Comparison of ENCODE assay signal across 24 cellular contexts in genomic region chr4:2151544-2151943, GRCh38.
A peak's percentile ranks its signal among the peaks of the same experiment; 100 is the strongest.
DNase-seq lines count a peak whose midpoint lies in the region; ATAC-seq, FAIRE-seq and TF ChIP-seq lines count a peak whose summit lies in the region.
"Had no signal": no experiment of that assay in that cellular context is flagged by ENCODE, and none has a peak within 500 bp of the region (broad histone marks: within the 10 kb centered on the region; RNA-seq: fewer than 3 reads in every experiment).

No MANE protein-coding gene starts in this region.

- POLR2A ChIA-PET in HEK293 (lab: Yijun Ruan, JAX), result no interaction called here
- POLR2A ChIA-PET in K562 (lab: Yijun Ruan, JAX), result interaction anchor here (1.4 kb wide), 1 partner anchor 12 kb away, joined by 5 read pairs; no protein-coding TSS in a partner anchor

- H3K27ac Mint-ChIP-seq in T-helper 17 cell, result no peak overlapping the region
- H3K27ac Mint-ChIP-seq: CD14-positive monocyte; CD4-positive, alpha-beta memory T cell; CD4-positive, CD25-positive, alpha-beta regulatory T cell had no signal

- ATAC-seq in K562 (0 out of 3 replicates have a peak, but pooled peaks have one; percentile 42), left lobe of liver (peak; percentile 47), T-helper 17 cell (no peak)

- CTCF ChIA-PET in HEK293 (lab: Yijun Ruan, JAX), result no interaction called here
- CTCF ChIA-PET in K562 (lab: Yijun Ruan, JAX; ENCODE audit: low intra/inter-chr PET ratio), result no interaction called here

- H3K27me3 Mint-ChIP-seq in T-helper 17 cell, result no peaks in the 10 kb centered on the region
- H3K27me3 Mint-ChIP-seq: CD4-positive, alpha-beta memory T cell; CD4-positive, CD25-positive, alpha-beta regulatory T cell; CD8-positive, alpha-beta memory T cell had no signal

- H3K9me3 ChIP-seq in HEK293 (ENCODE audit: control insufficient read depth, insufficient read depth, low read depth, low read length) (no peaks in the 10 kb centered on the region), K562 (replicated peaks; ENCODE audit: control insufficient read depth, insufficient read depth, low read depth, low read length) (no peaks in the 10 kb centered on the region; the same call in 1 of the 2 replicates), T-helper 17 cell (ENCODE audit: control insufficient read depth, low read length, poor library complexity, severe bottlenecking) (no peaks in the 10 kb centered on the region)
- H3K9me3 ChIP-seq: BE2C had no signal

- peaks cover 0 to 5% of the 10 kb centered on the region in 2 experiments; a peak in 1 of 3 replicates for H3K36me3 ChIP-seq in HEK293 (ENCODE audit: control insufficient read depth in 2 of 2, insufficient read depth in 1 of 2, low read length in 2 of 2)
- H3K36me3 ChIP-seq in K562 (ENCODE audit: control insufficient read depth, insufficient read depth, low read length), result no peaks in the 10 kb centered on the region
- H3K36me3 ChIP-seq: BE2C, BLaER1 had no signal

- in situ Hi-C loops in K562 (cut with MboI), result no loop called here

- H3K4me1 ChIP-seq in HEK293 (ENCODE audit: control insufficient read depth, insufficient read depth, low read length) (no peaks in the 10 kb centered on the region), K562 (replicated peaks in 1 of 2; ENCODE audit: control insufficient read depth in 2 of 2, insufficient read depth in 2 of 2, low read length in 2 of 2) (no peaks in the 10 kb centered on the region)
- H3K4me1 ChIP-seq: BE2C had no signal

- no peaks in the 10 kb centered on the region for H4K20me1 ChIP-seq in K562 (replicated peaks; ENCODE audit: control insufficient read depth, insufficient read depth, low read length)
- H4K20me1 ChIP-seq: BLaER1 had no signal

- peaks cover 2 to 17% of the 10 kb centered on the region in 2 experiments; a peak in 4 of 5 replicates for H3K27me3 ChIP-seq in K562 (ENCODE audit: control insufficient read depth in 2 of 2, insufficient read depth in 2 of 2, low read length in 2 of 2)
- H3K27me3 ChIP-seq: BLaER1 had no signal

- H3K9ac ChIP-seq in K562 (ENCODE audit: insufficient read depth in 1 of 2, low read depth in 2 of 2, low read length in 2 of 2), result no peak overlapping the region
- H3K9ac ChIP-seq: BLaER1 had no signal

- no peaks in the 10 kb centered on the region for H3K9me1 ChIP-seq in K562 (ENCODE audit: control insufficient read depth, insufficient read depth, low read length)

- no TSS peak for BruUV-seq in K562 (replicated peaks; lab: Mats Ljungman, UMichigan)

- no peaks in the 10 kb centered on the region for H3K4me1 Mint-ChIP-seq in T-helper 17 cell
- H3K4me1 Mint-ChIP-seq: CD14-positive monocyte; CD4-positive, alpha-beta memory T cell; CD4-positive, CD25-positive, alpha-beta regulatory T cell; CD8-positive, alpha-beta memory T cell had no signal

- H3K79me2 ChIP-seq in K562 (ENCODE audit: control insufficient read depth, insufficient read depth, low read length), result no peaks in the 10 kb centered on the region

- H3K27ac ChIP-seq in HEK293 (ENCODE audit: extremely low read depth, low read depth, low read length), result no peak overlapping the region
- H3K27ac ChIP-seq in K562 (ENCODE audit: extremely low read depth, low read depth, low read length), result no peak overlapping the region
- H3K27ac ChIP-seq: BLaER1 had no signal

- TF ChIP-seq CTCF in HEK293 (tag by site-specific recombination; IDR thresholded peaks at IDR 0.05), result no peak
- TF ChIP-seq CTCF in K562 (IDR thresholded peaks at IDR 0.05 in 2 of 3, conservative IDR thresholded peaks at IDR 0.05 in 1 of 3; ENCODE audit: insufficient read depth in 2 of 3, low read depth in 1 of 3, low read length in 3 of 3), result no peak

- intact Hi-C loops in K562 (cut with micrococcal nuclease), result no loop called here

- no peak for TF ChIP-seq RAD21 in K562 (CRISPR knock-in tag; conservative IDR thresholded peaks at IDR 0.05 in 1 of 2, IDR thresholded peaks at IDR 0.05 in 1 of 2)

- H3K36me3 Mint-ChIP-seq in T-helper 17 cell (ENCODE audit: low read depth), result peaks cover 5% of the 10 kb centered on the region
- H3K36me3 Mint-ChIP-seq: CD14-positive monocyte had no signal

- peak; percentile 60 for FAIRE-seq in K562 (lab: Jason Lieb, UNC)
- FAIRE-seq: A204.1, G401.6, GM12891, GM19239 had no signal

- DNase-seq in K562 (ENCODE audit: extremely low read depth in 1 of 4, low spot score in 3 of 4) (no peak), left lobe of liver (ENCODE audit: low spot score) (no peak), DMS153 treated with DMSO at 0.1 percent for 48 hours (lab: John Stamatoyannopoulos, UW; ENCODE audit: unreplicated experiment) (no peak), T-helper 17 cell (no peak), globus pallidus (ENCODE audit: low spot score) (no peak)
- DNase-seq: 8988T; ACHN; BE2C; C1 segment of cervical spinal cord; CD4-positive, alpha-beta memory T cell; CD4-positive, CD25-positive, alpha-beta regulatory T cell; CD8-positive, alpha-beta memory T cell; COR-L47; DMS 273 treated with DMSO at 0.1 percent for 48 hours; DMS153; DMS79 treated with DMSO at 0.1 percent for 48 hours; GF-D8 had no signal

- TF ChIP-seq EP300 in K562 (IDR thresholded peaks at IDR 0.05; ENCODE audit: low read length), result no peak

- no peak overlapping the region; the same call in 1 of the 2 replicates for H3K4me2 ChIP-seq in K562 (ENCODE audit: insufficient read depth, low read length)
- H3K4me2 ChIP-seq: BLaER1 had no signal

- TF ChIP-seq POLR2A in K562 (conservative IDR thresholded peaks at IDR 0.05), result no peak

- peak overlapping the region; percentile 44; the same call in 1 of the 2 replicates for H2AFZ ChIP-seq in K562 (ENCODE audit: low read depth, low read length)

- no peak overlapping the region for H3K4me3 ChIP-seq in HEK293 (ENCODE audit: low read depth, low read length)
- H3K4me3 ChIP-seq in K562, result no peak overlapping the region
- H3K4me3 ChIP-seq: BLaER1 had no signal

- WGBS in K562 (ENCODE audit: insufficient coverage, low coverage, missing lambda C conversion rate), result 0% methylated on average over 5 of the region's 5 CpGs

- H3K4me3 Mint-ChIP-seq in T-helper 17 cell, result no peak overlapping the region
- H3K4me3 Mint-ChIP-seq: CD4-positive, alpha-beta memory T cell; CD4-positive, CD25-positive, alpha-beta regulatory T cell; CD8-positive, alpha-beta memory T cell had no signal

TF ChIP-seq in HEK293, 187 proteins besides CTCF, POLR2A, EP300 and RAD21:
- TF ChIP-seq ZNF121 (tag by site-specific recombination; IDR thresholded peaks at IDR 0.05) (no peak), ZNF221 (tag by site-specific recombination; IDR thresholded peaks at IDR 0.05; ENCODE audit: borderline replicate concordance) (no peak), SCRT2 (tag by site-specific recombination; IDR thresholded peaks at IDR 0.05) (0 out of 2 replicates have a peak, but pooled peaks have one; percentile 28), ZNF202 (tag by site-specific recombination; IDR thresholded peaks at IDR 0.05; ENCODE audit: borderline replicate concordance) (no peak)
- TF ChIP-seq, protein P1, sequence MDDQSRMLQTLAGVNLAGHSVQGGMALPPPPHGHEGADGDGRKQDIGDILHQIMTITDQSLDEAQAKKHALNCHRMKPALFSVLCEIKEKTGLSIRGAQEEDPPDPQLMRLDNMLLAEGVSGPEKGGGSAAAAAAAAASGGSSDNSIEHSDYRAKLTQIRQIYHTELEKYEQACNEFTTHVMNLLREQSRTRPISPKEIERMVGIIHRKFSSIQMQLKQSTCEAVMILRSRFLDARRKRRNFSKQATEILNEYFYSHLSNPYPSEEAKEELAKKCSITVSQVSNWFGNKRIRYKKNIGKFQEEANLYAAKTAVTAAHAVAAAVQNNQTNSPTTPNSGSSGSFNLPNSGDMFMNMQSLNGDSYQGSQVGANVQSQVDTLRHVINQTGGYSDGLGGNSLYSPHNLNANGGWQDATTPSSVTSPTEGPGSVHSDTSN (CRISPR knock-in tag; IDR thresholded peaks at IDR 0.05), result no peak

TF ChIP-seq in K562, 482 proteins besides CTCF, POLR2A, EP300 and RAD21 (continues in another document):
- TF ChIP-seq EZH2 (IDR thresholded peaks at IDR 0.05; ENCODE audit: borderline replicate concordance, low read depth, low read length) (no peak), ZBTB2 (IDR thresholded peaks at IDR 0.05) (no peak)
- TF ChIP-seq, protein P2, sequence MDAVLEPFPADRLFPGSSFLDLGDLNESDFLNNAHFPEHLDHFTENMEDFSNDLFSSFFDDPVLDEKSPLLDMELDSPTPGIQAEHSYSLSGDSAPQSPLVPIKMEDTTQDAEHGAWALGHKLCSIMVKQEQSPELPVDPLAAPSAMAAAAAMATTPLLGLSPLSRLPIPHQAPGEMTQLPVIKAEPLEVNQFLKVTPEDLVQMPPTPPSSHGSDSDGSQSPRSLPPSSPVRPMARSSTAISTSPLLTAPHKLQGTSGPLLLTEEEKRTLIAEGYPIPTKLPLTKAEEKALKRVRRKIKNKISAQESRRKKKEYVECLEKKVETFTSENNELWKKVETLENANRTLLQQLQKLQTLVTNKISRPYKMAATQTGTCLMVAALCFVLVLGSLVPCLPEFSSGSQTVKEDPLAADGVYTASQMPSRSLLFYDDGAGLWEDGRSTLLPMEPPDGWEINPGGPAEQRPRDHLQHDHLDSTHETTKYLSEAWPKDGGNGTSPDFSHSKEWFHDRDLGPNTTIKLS (IDR thresholded peaks at IDR 0.05; ENCODE audit: borderline replicate concordance, low read depth), result no peak
